In the genomic region with DNA sequence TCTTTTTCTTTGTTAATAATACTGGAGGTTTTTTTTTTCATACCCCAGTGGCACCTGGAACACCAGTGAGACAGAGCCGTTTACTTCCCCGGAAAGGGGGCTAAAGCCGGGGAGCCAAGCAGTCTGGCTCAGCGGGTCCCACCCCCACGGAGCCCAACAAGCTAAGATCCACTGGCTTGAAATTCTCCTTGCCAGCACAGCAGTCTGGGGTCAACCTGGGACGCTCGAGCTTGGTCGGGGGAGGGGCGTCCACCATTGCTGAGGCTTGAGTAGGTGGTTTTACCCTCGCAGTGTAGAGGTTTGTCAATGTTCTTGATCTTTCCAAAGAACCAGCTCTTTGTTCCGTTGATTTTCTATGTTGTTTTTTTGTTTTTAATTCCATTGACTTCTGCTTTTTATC, we compare ENCODE assay signal across 1 cellular context.
TF ChIP-seq lines count a peak whose summit lies in the region.

No MANE protein-coding gene starts in this region.

TF ChIP-seq in GM23338, 12 proteins besides CTCF, POLR2A, EP300 and RAD21 (continued from another document):
- TF ChIP-seq REST (IDR thresholded peaks at IDR 0.05; ENCODE audit: unreplicated experiment) (no peak), CREB1 (CRISPR knock-in tag; IDR thresholded peaks at IDR 0.05; ENCODE audit: low read depth) (no peak), STAT1 (IDR thresholded peaks at IDR 0.05; ENCODE audit: unreplicated experiment) (no peak), ZNF331 (CRISPR knock-in tag; IDR thresholded peaks at IDR 0.05; ENCODE audit: low read depth) (no peak), JUNB (IDR thresholded peaks at IDR 0.05; ENCODE audit: unreplicated experiment) (no peak), ZNF462 (CRISPR knock-in tag; IDR thresholded peaks at IDR 0.05) (no peak), EZH2phosphoT487 (IDR thresholded peaks at IDR 0.05; ENCODE audit: unreplicated experiment) (no peak), ETS1 (IDR thresholded peaks at IDR 0.05) (no peak), ZNF114 (CRISPR knock-in tag; IDR thresholded peaks at IDR 0.05) (no peak), EZH2 (IDR thresholded peaks at IDR 0.05; ENCODE audit: low read depth, unreplicated experiment) (no peak)
TF ChIP-seq in GM23338: peak in this region for 0.
